Comparison of ENCODE assay signal across 8 cellular contexts in genomic region chr13:28819046-28819747, GRCh38. TPM values are rescaled to one million over a fixed set of nuclear protein-coding genes. Genes with fewer than 3 reads are reported as not detected.
DNase-seq lines count a peak whose midpoint lies in the region; ATAC-seq and TF ChIP-seq lines count a peak whose summit lies in the region.

No MANE protein-coding gene starts in this region.

- H3K4me1 Mint-ChIP-seq in activated CD4-positive, alpha-beta T cell treated with anti-CD3 and anti-CD28 coated beads for 36 hours, result peaks cover 2% of the 10 kb centered on the region

- H3K27me3 ChIP-seq in right atrium auricular region, result no peaks in the 10 kb centered on the region
- H3K27me3 ChIP-seq in suprapubic skin, result peaks cover 70% of the 10 kb centered on the region

- peaks cover 4% of the 10 kb centered on the region for H3K9me3 Mint-ChIP-seq in activated CD4-positive, alpha-beta T cell treated with anti-CD3 and anti-CD28 coated beads for 36 hours (ENCODE audit: low read depth)

- CTCF ChIA-PET in activated CD4-positive, alpha-beta T cell treated with anti-CD3 and anti-CD28 coated beads for 36 hours (lab: Charles Lee), result interaction anchor here (0.8 to 1.8 kb wide), 4 partner anchors 11 to 91 kb away, joined by 3 to 5 read pairs (median 4); no protein-coding TSS in a partner anchor

- H3K36me3 ChIP-seq in SK-N-MC (ENCODE audit: insufficient read depth, low read length) (no peaks in the 10 kb centered on the region), right atrium auricular region (no peaks in the 10 kb centered on the region), suprapubic skin (no peaks in the 10 kb centered on the region)

- 11% methylated on average over 11 of the region's 29 CpGs for WGBS in suprapubic skin

- no peak for TF ChIP-seq EP300 in suprapubic skin (IDR thresholded peaks at IDR 0.05)

- H3K27me3 Mint-ChIP-seq in activated CD4-positive, alpha-beta T cell treated with anti-CD3 and anti-CD28 coated beads for 36 hours, result peaks cover 52% of the 10 kb centered on the region

- intact Hi-C loops in activated CD4-positive, alpha-beta T cell treated with anti-CD3 and anti-CD28 coated beads for 36 hours (cut with DNase I, micrococcal nuclease), result loop anchor here in 1 of 2 experiments (2.0 kb wide), 1 partner anchor 544 kb away; no protein-coding TSS in a partner anchor

- peak overlapping the region; percentile 49; the same call in 1 of the 2 replicates for H3K4me3 ChIP-seq in SK-N-MC
- H3K4me3 ChIP-seq in right atrium auricular region, result peak overlapping the region; percentile 43 to 60
- peak overlapping the region; percentile 49 for H3K4me3 ChIP-seq in suprapubic skin

- H3K27ac ChIP-seq in SK-N-MC (no peak overlapping the region), right atrium auricular region (peak overlapping the region in 1 of 2 donors; percentile 55), suprapubic skin (no peak overlapping the region)

- no peak for ATAC-seq in activated CD4-positive, alpha-beta T cell treated with anti-CD3 and anti-CD28 coated beads for 36 hours

- no peak overlapping the region for H3K27ac Mint-ChIP-seq in activated CD4-positive, alpha-beta T cell treated with anti-CD3 and anti-CD28 coated beads for 36 hours

- POLR2A ChIA-PET in activated CD4-positive, alpha-beta T cell treated with anti-CD3 and anti-CD28 coated beads for 36 hours (lab: Charles Lee), result interaction anchor here (0.7 kb wide), 1 partner anchor 23 kb away, joined by 4 read pairs; no protein-coding TSS in a partner anchor

- no peaks in the 10 kb centered on the region for H3K36me3 Mint-ChIP-seq in activated CD4-positive, alpha-beta T cell treated with anti-CD3 and anti-CD28 coated beads for 36 hours (ENCODE audit: low read depth)

- DNase-seq in activated CD4-positive, alpha-beta T cell treated with anti-CD3 and anti-CD28 coated beads for 36 hours, result peak; percentile 6
- no peak for DNase-seq in activated CD4-positive, alpha-beta T cell treated with anti-CD3 and anti-CD28 coated beads for 4 hours
- DNase-seq in SK-N-MC (ENCODE audit: low read depth, low spot score) (no peak), right atrium auricular region (ENCODE audit: low spot score) (no peak), suprapubic skin (ENCODE audit: low spot score in 2 of 2) (no peak), islet precursor cell (no peak)
- DNase-seq in stimulated activated CD4-positive, alpha-beta T cell treated with anti-CD3 and anti-CD28 coated beads, Interleukin-15, amount 100 ng/mL, for 24 hours, result no peak
- DNase-seq in stimulated activated CD4-positive, alpha-beta T cell treated with anti-CD3 and anti-CD28 coated beads, Interleukin-12 subunit alpha, Interleukin-12 subunit beta, amount 100 ng/mL, for 4 hours, result no peak

- TF ChIP-seq POLR2A in suprapubic skin (IDR thresholded peaks at IDR 0.05), result no peak

- H3K4me1 ChIP-seq in right atrium auricular region, result peaks cover 0 to 12% of the 10 kb centered on the region in 2 donors
- peaks cover 16% of the 10 kb centered on the region for H3K4me1 ChIP-seq in suprapubic skin

- H3K4me3 Mint-ChIP-seq in activated CD4-positive, alpha-beta T cell treated with anti-CD3 and anti-CD28 coated beads for 36 hours, result no peak overlapping the region

- TF ChIP-seq CTCF in right atrium auricular region (IDR thresholded peaks at IDR 0.05), result no peak
- TF ChIP-seq CTCF in suprapubic skin (IDR thresholded peaks at IDR 0.05), result no peak

- H3K9me3 ChIP-seq in SK-N-MC (ENCODE audit: low read depth, low read length), result no peaks in the 10 kb centered on the region
- H3K9me3 ChIP-seq in right atrium auricular region, result peaks cover 0 to 9% of the 10 kb centered on the region in 2 donors
- no peaks in the 10 kb centered on the region for H3K9me3 ChIP-seq in suprapubic skin

- H3K9ac ChIP-seq in SK-N-MC (ENCODE audit: insufficient read length), result no peak overlapping the region

RNA-seq across cellular contexts. Expression of gene MTUS2, which starts 0.9 kb away (rescaled TPM):
- total RNA-seq in activated CD4-positive, alpha-beta T cell treated with anti-CD3 and anti-CD28 coated beads for 36 hours, result under 1 TPM in 1 of 2 experiments, not detected in 1; 0.05 TPM
- 100 to 1,000 TPM in 1 of 2 donors, 10 to 100 TPM in 1; 34.6 to 142 TPM for total RNA-seq in right atrium auricular region
- under 1 TPM in 3 of 4 donors, not detected in 1; 0.26 to 0.72 (median 0.38) TPM for total RNA-seq in suprapubic skin

Comparison
In these comparisons a context has a peak if more than half of its experiments do, and no peak if none do; other contexts are left out.
1. RNA of gene MTUS2, which starts 0.9 kb away (total RNA-seq): 34.6 to 142 TPM in right atrium auricular region; 0.26 to 0.72 TPM in suprapubic skin and 0.05 TPM in activated CD4-positive, alpha-beta T cell treated with anti-CD3 and anti-CD28 coated beads for 36 hours; every median in the first group is over 10 times any median in the second.
2. Peak in every context shown above with its lines, with median percentiles within 50 percentile points of each other: H3K4me3 ChIP-seq.